ENCODE assay signal across 26 cellular contexts in the genomic region with DNA sequence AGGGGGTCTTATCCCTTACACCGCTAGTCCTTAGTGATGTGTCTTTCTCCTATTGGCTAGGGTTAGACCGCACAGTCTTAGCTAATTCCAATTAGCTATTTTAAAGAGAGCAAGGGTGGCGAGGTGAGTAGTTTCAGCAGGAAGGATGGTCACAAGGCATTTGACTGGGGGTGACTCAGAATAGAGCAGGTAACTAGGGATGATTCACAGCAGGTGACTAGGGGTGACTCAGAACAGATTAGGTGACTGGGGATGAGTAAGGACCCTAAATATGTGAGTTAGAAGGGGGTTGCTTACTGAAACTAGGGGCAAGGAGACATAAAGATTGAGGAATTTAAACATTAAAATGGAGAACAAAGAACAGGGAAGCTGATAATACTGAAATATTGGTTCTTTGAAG.
"Had no signal": no experiment of that assay in that cellular context is flagged by ENCODE, and none has a peak within 500 bp of the region (broad histone marks: within the 10 kb centered on the region; RNA-seq: fewer than 3 reads in every experiment).

No MANE protein-coding gene starts in this region.

- H3K4me1 Mint-ChIP-seq: activated B cell treated with CpG ODN at 0.5 μM for 24 hours; activated naive CD8-positive, alpha-beta T cell treated with anti-CD3 and anti-CD28 coated beads, Interleukin-2, amount 50 U/mL, for 24 hours; brain; central memory CD8-positive, alpha-beta T cell; immature natural killer cell; memory B cell; naive B cell had no signal

- H3K27ac Mint-ChIP-seq: activated B cell treated with CpG ODN at 0.5 μM for 24 hours; activated CD4-positive, alpha-beta memory T cell treated with anti-CD3 and anti-CD28 coated beads for 36 hours; activated naive CD8-positive, alpha-beta T cell treated with anti-CD3 and anti-CD28 coated beads, Interleukin-2, amount 50 U/mL, for 24 hours; activated T-helper 17 cell treated with anti-CD3 and anti-CD28 coated beads, Interleukin-2, amount 50 U/mL, for 72 hours; brain; immature natural killer cell; memory B cell; naive B cell; T-helper 2 cell treated with Interferon-gamma antibody and Interleukin-4, amounts not matched to agents 5 μg/mL and 100 μg/mL, for 36 hours had no signal

- H3K27ac ChIP-seq: colonic mucosa, esophagus muscularis mucosa, heart right ventricle, psoas muscle, tibial nerve, vagina had no signal

- H3K27me3 Mint-ChIP-seq: activated B cell treated with CpG ODN at 0.5 μM for 24 hours; activated CD4-positive, alpha-beta memory T cell treated with anti-CD3 and anti-CD28 coated beads for 36 hours; activated naive CD8-positive, alpha-beta T cell treated with anti-CD3 and anti-CD28 coated beads, Interleukin-2, amount 50 U/mL, for 24 hours; activated T-helper 17 cell treated with anti-CD3 and anti-CD28 coated beads, Interleukin-2, amount 50 U/mL, for 72 hours; brain; central memory CD8-positive, alpha-beta T cell; memory B cell; naive B cell had no signal

- H3K27me3 ChIP-seq: colonic mucosa, esophagus muscularis mucosa, heart right ventricle, tibial nerve, vagina had no signal

- H3K4me3 ChIP-seq: colonic mucosa, esophagus muscularis mucosa, heart right ventricle, mucosa of descending colon, psoas muscle, tibial nerve, vagina had no signal

- DNase-seq: activated B cell treated with CpG ODN at 0.5 μM for 24 hours; activated CD4-positive, alpha-beta memory T cell treated with anti-CD3 and anti-CD28 coated beads for 36 hours; activated CD4-positive, alpha-beta T cell treated with anti-CD3 and anti-CD28 coated beads for 4 hours; activated naive CD4-positive, alpha-beta T cell treated with Interleukin-2 at 50 U/mL for 16 hours; activated naive CD8-positive, alpha-beta T cell treated with anti-CD3 and anti-CD28 coated beads, Interleukin-2, amount 50 U/mL, for 24 hours; anterior cingulate cortex; colonic mucosa; heart right ventricle; immature natural killer cell; kidney glomerular epithelial cell; left ventricle myocardium superior; mucosa of descending colon; naive B cell; psoas muscle; right cardiac atrium; stimulated activated CD4-positive, alpha-beta T cell treated with anti-CD3 and anti-CD28 coated beads, Interleukin-2, amount 100 ng/mL, for 24 hours; stimulated activated naive CD8-positive, alpha-beta T cell treated with anti-CD3 and anti-CD28 coated beads, Interleukin-15, Interleukin-2, amounts not matched to agents 100 U/mL and 50 U/mL, for 24 hours; substantia nigra had no signal

- H3K36me3 ChIP-seq: colonic mucosa, esophagus muscularis mucosa, heart right ventricle, vagina had no signal

- H3K9me3 ChIP-seq: colonic mucosa had no signal

- H3K4me3 Mint-ChIP-seq: activated B cell treated with CpG ODN at 0.5 μM for 24 hours; activated CD4-positive, alpha-beta memory T cell treated with anti-CD3 and anti-CD28 coated beads for 36 hours; activated naive CD8-positive, alpha-beta T cell treated with anti-CD3 and anti-CD28 coated beads, Interleukin-2, amount 50 U/mL, for 24 hours; activated T-helper 17 cell treated with anti-CD3 and anti-CD28 coated beads, Interleukin-2, amount 50 U/mL, for 72 hours; brain; central memory CD8-positive, alpha-beta T cell; immature natural killer cell; memory B cell; naive B cell; T-helper 2 cell treated with Interferon-gamma antibody and Interleukin-4, amounts not matched to agents 5 μg/mL and 100 μg/mL, for 36 hours had no signal

- H3K4me1 ChIP-seq: colonic mucosa, esophagus muscularis mucosa, heart right ventricle, psoas muscle, tibial nerve, vagina had no signal
